8 cellular contexts compared by ENCODE assay signal in the genomic region with DNA sequence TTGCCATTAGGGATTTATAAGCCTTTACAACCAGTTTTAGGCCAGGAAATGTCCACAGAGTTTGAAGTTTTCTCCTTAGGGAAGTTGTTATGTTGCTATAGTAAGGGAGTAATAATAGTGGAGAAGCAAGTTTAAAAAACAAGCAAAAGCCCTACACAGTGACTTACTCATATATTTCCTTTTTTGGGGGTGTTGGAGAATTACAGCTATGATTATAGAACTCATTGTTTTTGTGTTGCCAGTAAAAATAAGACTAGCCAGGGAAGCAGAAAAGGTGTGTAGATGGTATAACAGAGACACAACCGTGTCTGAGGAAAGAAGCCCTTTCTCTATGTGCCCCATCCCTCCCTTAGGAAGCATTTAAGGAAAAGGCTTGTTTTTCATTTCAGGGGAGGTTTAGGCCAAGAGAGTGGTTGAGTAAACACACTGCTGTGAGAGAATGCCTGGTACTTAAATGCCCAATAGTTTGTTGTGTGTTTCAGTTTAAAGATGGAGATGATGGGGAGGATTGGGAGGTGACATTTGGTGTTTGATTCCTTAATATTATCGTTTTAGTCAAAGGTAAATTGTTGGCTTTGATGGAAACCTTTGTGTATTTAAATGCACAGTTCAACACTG. TPM values are rescaled to one million over a fixed set of nuclear protein-coding genes. Genes with fewer than 3 reads are reported as not detected.
DNase-seq lines count a peak whose midpoint lies in the region; ATAC-seq and TF ChIP-seq lines count a peak whose summit lies in the region.

No MANE protein-coding gene starts in this region.

- no peaks in the 10 kb centered on the region for H3K9me3 ChIP-seq in Panc1 (ENCODE audit: control insufficient read depth, insufficient read depth, low read depth, low read length)

- in situ Hi-C loops in Panc1 (cut with HindIII; ENCODE audit: low pct_unique_long_range_greater_than_20kb, low sequenced_read_pairs) = no loop called here

- TF ChIP-seq CTCF in Panc1 (IDR thresholded peaks at IDR 0.05) (no peak), epithelial cell of proximal tubule (conservative IDR thresholded peaks at IDR 0.05; ENCODE audit: low read depth, low read length) (no peak)

- CTCF ChIA-PET in Panc1 (lab: Charles Lee) = no interaction called here

- H3K4me3 ChIP-seq in GM08714 (ENCODE audit: low read length) = peak overlapping the region; percentile 15; the same call in 1 of the 2 replicates
- peak overlapping the region; percentile 83 to 94 for H3K4me3 ChIP-seq in Panc1 (ENCODE audit: low read depth in 2 of 2, low read length in 2 of 2)
- peak overlapping the region; percentile 81 for H3K4me3 ChIP-seq in epithelial cell of proximal tubule (ENCODE audit: low read depth, low read length)
- peak overlapping the region; percentile 92 for H3K4me3 ChIP-seq in rectal smooth muscle tissue (ENCODE audit: low read length)

- peaks cover 48% of the 10 kb centered on the region for H3K4me1 ChIP-seq in Panc1 (ENCODE audit: control insufficient read depth, insufficient read depth, low read length)
- H3K4me1 ChIP-seq in rectal smooth muscle tissue (ENCODE audit: control insufficient read depth, insufficient read depth, low read length) = peaks cover 33% of the 10 kb centered on the region

- H3K27me3 ChIP-seq in Panc1 (ENCODE audit: control insufficient read depth, insufficient read depth, low read length) (no peaks in the 10 kb centered on the region), rectal smooth muscle tissue (ENCODE audit: control insufficient read depth, insufficient read depth, low read length) (no peaks in the 10 kb centered on the region)

- POLR2A ChIA-PET in Panc1 (lab: Charles Lee) = no interaction called here

- TSS peak; percentile 73 for BruUV-seq in Panc1 (replicated peaks; lab: Mats Ljungman, UMichigan)

- intact Hi-C loops in Panc1 (cut with micrococcal nuclease; ENCODE audit: unreplicated experiment) = loop anchor here (10.0 kb wide), 1 partner anchor 91 kb away; no protein-coding TSS in a partner anchor

- DNase-seq in Panc1 (ENCODE audit: low read depth, low spot score) (no peak), epithelial cell of proximal tubule (ENCODE audit: low read depth) (no peak), retina (no peak), C1 segment of cervical spinal cord (lab: John Stamatoyannopoulos, UW) (no peak), AG20443 (ENCODE audit: low spot score) (no peak), NCI-H1436 treated with DMSO at 0.1 percent for 48 hours (lab: John Stamatoyannopoulos, UW) (no peak)

- peak overlapping the region; percentile 47 for H3K9ac ChIP-seq in rectal smooth muscle tissue (ENCODE audit: low read length)

- no peak for ATAC-seq in Panc1

- H3K36me3 ChIP-seq in Panc1 (ENCODE audit: control insufficient read depth, insufficient read depth, low read length) = no peaks in the 10 kb centered on the region; the same call in 1 of the 2 replicates
- H3K36me3 ChIP-seq in rectal smooth muscle tissue (ENCODE audit: control insufficient read depth, insufficient read depth, low read length) = no peaks in the 10 kb centered on the region

- H3K27ac ChIP-seq in Panc1 (ENCODE audit: low read length) (peak overlapping the region; percentile 90), rectal smooth muscle tissue (ENCODE audit: low read depth, low read length) (peak overlapping the region; percentile 100)

RNA-seq across cellular contexts. Expression of a gene that starts 2.4 kb away (rescaled TPM):
- total RNA-seq in Panc1 (2021; ENCODE audit: unreplicated experiment) (228 TPM), epithelial cell of proximal tubule (137 and 169 TPM in 2 replicates)
- polyA plus RNA-seq in Panc1 (2012; ENCODE audit: insufficient read length) = 140 TPM

RNA-seq across cellular contexts. Expression of a gene that starts 30.4 kb away (rescaled TPM):
- total RNA-seq in Panc1 (2021; ENCODE audit: unreplicated experiment) = 0.90 TPM
- polyA plus RNA-seq in Panc1 (2012; ENCODE audit: insufficient read length) = 0.48 TPM
- total RNA-seq in epithelial cell of proximal tubule = not detected in 2 replicates

Comparison
In these comparisons a context has a peak if more than half of its experiments do, and no peak if none do; other contexts are left out.
1. H3K4me3 ChIP-seq: peak in every context shown above with its lines; median percentile 92 in rectal smooth muscle tissue; 88 in Panc1; 81 in epithelial cell of proximal tubule; 15 in GM08714.